1 cellular context compared by ENCODE assay signal in genomic region chr6:28606424-28607391, GRCh38.
TF ChIP-seq lines count a peak whose summit lies in the region.

No MANE protein-coding gene starts in this region.

TF ChIP-seq in HepG2, 621 proteins besides CTCF, POLR2A, EP300 and RAD21 (continued from another document):
- TF ChIP-seq ZNF574 (CRISPR knock-in tag; IDR thresholded peaks at IDR 0.05) (peak; percentile 71), HDAC2 (CRISPR knock-in tag; IDR thresholded peaks at IDR 0.05) (peak; percentile 35; the same call in 1 of the 2 replicates), RFXAP (CRISPR knock-in tag; IDR thresholded peaks at IDR 0.05; ENCODE audit: borderline replicate concordance) (0 out of 2 replicates have a peak, but pooled peaks have one; percentile 26), CREB1 (IDR thresholded peaks at IDR 0.05) (no peak), CREB1 (CRISPR knock-in tag; IDR thresholded peaks at IDR 0.05) (peak; percentile 62), SRY (CRISPR knock-in tag; IDR thresholded peaks at IDR 0.05) (peak; percentile 51; the same call in 1 of the 2 replicates), CBX2 (IDR thresholded peaks at IDR 0.05; ENCODE audit: low read depth, low read length) (no peak; the same call in 1 of the 2 replicates), CBX2 (CRISPR knock-in tag; IDR thresholded peaks at IDR 0.05; ENCODE audit: low read depth) (peak; percentile 80; the same call in 1 of the 2 replicates), ZNF24 (IDR thresholded peaks at IDR 0.05) (peak; percentile 96), SNRNP70 (IDR thresholded peaks at IDR 0.05; ENCODE audit: low read depth, low read length) (no peak), HNRNPUL1 (IDR thresholded peaks at IDR 0.05; ENCODE audit: low read depth, low read length) (no peak), ZFP1 (CRISPR knock-in tag; IDR thresholded peaks at IDR 0.05) (peak; percentile 51; the same call in 1 of the 2 replicates), ZNF329 (CRISPR knock-in tag; IDR thresholded peaks at IDR 0.05; ENCODE audit: low read depth) (0 out of 2 replicates have a peak, but pooled peaks have one; percentile 39), FOXC1 (CRISPR knock-in tag; IDR thresholded peaks at IDR 0.05; ENCODE audit: borderline replicate concordance) (peak; percentile 77), TAF1 (CRISPR knock-in tag; IDR thresholded peaks at IDR 0.05) (no peak), ZNF281 (CRISPR knock-in tag; IDR thresholded peaks at IDR 0.05; ENCODE audit: borderline replicate concordance) (peak; percentile 41; the same call in 1 of the 2 replicates), ZNF317 (CRISPR knock-in tag; IDR thresholded peaks at IDR 0.05) (peak; percentile 91), CREM (IDR thresholded peaks at IDR 0.05) (peak; percentile 65), CREM (CRISPR knock-in tag; IDR thresholded peaks at IDR 0.05) (no peak), ZNF609 (CRISPR knock-in tag; IDR thresholded peaks at IDR 0.05; ENCODE audit: borderline replicate concordance) (no peak), ZNF782 (CRISPR knock-in tag; IDR thresholded peaks at IDR 0.05; ENCODE audit: borderline replicate concordance) (peak; percentile 77; the same call in 1 of the 2 replicates), NFKBIZ (CRISPR knock-in tag; IDR thresholded peaks at IDR 0.05) (no peak), HIVEP1 (CRISPR knock-in tag; IDR thresholded peaks at IDR 0.05) (peak; percentile 28; the same call in 1 of the 2 replicates)
TF ChIP-seq in HepG2: peak in this region for 185.
